Comparison of ENCODE assay signal across 23 cellular contexts in genomic region chr7:106218546-106218945, GRCh38.
DNase-seq lines count a peak whose midpoint lies in the region; ATAC-seq, FAIRE-seq and TF ChIP-seq lines count a peak whose summit lies in the region.
"Had no signal": no experiment of that assay in that cellular context is flagged by ENCODE, and none has a peak within 500 bp of the region (broad histone marks: within the 10 kb centered on the region; RNA-seq: fewer than 3 reads in every experiment).

No MANE protein-coding gene starts in this region.

- no peak for TF ChIP-seq RAD21 in A549 (conservative IDR thresholded peaks at IDR 0.05 in 1 of 2, IDR thresholded peaks at IDR 0.05 in 1 of 2)

- H3K4me3 ChIP-seq in A549 (no peak overlapping the region), adipocyte (ENCODE audit: low read length) (no peak overlapping the region), fibroblast of pulmonary artery (replicated peaks; ENCODE audit: low read depth, low read length) (no peak overlapping the region), lung (no peak overlapping the region)
- H3K4me3 ChIP-seq: BLaER1, SJCRH30, upper lobe of right lung had no signal

- WGBS in A549 (ENCODE audit: missing lambda C conversion rate): 90% methylated on average over 3 of the region's 3 CpGs
- 92 to 96% methylated on average over 3 of the region's 3 CpGs for WGBS in lung, 2 donors

- no peak for TF ChIP-seq EP300 in A549 (IDR thresholded peaks at IDR 0.05)

- no peak for FAIRE-seq in A549 (lab: Jason Lieb, UNC)
- FAIRE-seq: GM12892 had no signal

- H3K4me1 ChIP-seq in A549 (peaks cover 22% of the 10 kb centered on the region), adipocyte (ENCODE audit: control insufficient read depth, insufficient read depth, low read length) (peaks cover 42% of the 10 kb centered on the region), lung (ENCODE audit: control insufficient read depth in 2 of 2, insufficient read depth in 2 of 2, low read length in 2 of 2) (peaks cover 13 to 23% of the 10 kb centered on the region in 2 donors)
- H3K4me1 ChIP-seq: BLaER1 had no signal

- ATAC-seq in A549: no peak
- ATAC-seq in lung (ENCODE audit: insufficient read depth, low FRiP score): no peak
- ATAC-seq in HG03175 (IDR thresholded peaks at IDR 0.05; ENCODE audit: unreplicated experiment): no peak
- ATAC-seq in HG03108 (IDR thresholded peaks at IDR 0.05; ENCODE audit: unreplicated experiment): no peak
- ATAC-seq in GM18861 (IDR thresholded peaks at IDR 0.05; ENCODE audit: unreplicated experiment): no peak
- ATAC-seq: activated naive CD4-positive, alpha-beta T cell treated with anti-CD3 and anti-CD28 coated beads, Interleukin-2, amount 50 U/mL, for 72 hours; activated T-helper 17 cell treated with anti-CD3 and anti-CD28 coated beads, Interleukin-2, amount 50 U/mL, for 72 hours; PC-3; stimulated activated naive CD8-positive, alpha-beta T cell treated with anti-CD3 and anti-CD28 coated beads, Interleukin-15, amount 100 ng/mL, for 72 hours; upper lobe of right lung had no signal

- H3K36me3 ChIP-seq in adipocyte (ENCODE audit: control insufficient read depth, insufficient read depth, low read length, severe bottlenecking) (no peaks in the 10 kb centered on the region), lung (ENCODE audit: control insufficient read depth in 2 of 2, insufficient read depth in 2 of 2, low read length in 2 of 2) (no peaks in the 10 kb centered on the region)
- H3K36me3 ChIP-seq: BLaER1, SJCRH30, upper lobe of right lung had no signal

- no peak for TF ChIP-seq POLR2A in A549 (IDR thresholded peaks at IDR 0.05; ENCODE audit: low read length)

- H3K27ac ChIP-seq in A549 (peak overlapping the region; percentile 48 to 80; a peak in 3 of 6 replicates), lung (ENCODE audit: low read depth in 1 of 2, low read length in 1 of 2) (peak overlapping the region; percentile 7 to 86)
- H3K27ac ChIP-seq: BLaER1, SJCRH30 had no signal

- TF ChIP-seq CTCF in A549 (IDR thresholded peaks at IDR 0.05) (no peak), fibroblast of pulmonary artery (IDR thresholded peaks at IDR 0.05; ENCODE audit: low read length, missing control alignments) (no peak), lung (IDR thresholded peaks at IDR 0.05; ENCODE audit: control extremely low read depth, extremely low read depth) (no peak)

- H3K9ac ChIP-seq in adipocyte (ENCODE audit: low read length): peak overlapping the region; percentile 22
- H3K9ac ChIP-seq: BLaER1 had no signal

- H3K27me3 ChIP-seq in adipocyte (replicated peaks; ENCODE audit: control insufficient read depth, insufficient read depth, low read length) (no peaks in the 10 kb centered on the region), lung (ENCODE audit: control insufficient read depth, insufficient read depth) (no peaks in the 10 kb centered on the region)
- H3K27me3 ChIP-seq: BLaER1, upper lobe of right lung had no signal

- CTCF ChIA-PET in A549 (lab: Yijun Ruan, JAX): interaction anchor here (1.0 to 2.6 kb wide), 5 partner anchors 10 to 244 kb away, joined by 3 to 14 read pairs (median 7); no protein-coding TSS in a partner anchor

- POLR2A ChIA-PET in A549 (lab: Yijun Ruan, JAX): no interaction called here

- no peak overlapping the region for H3K4me2 ChIP-seq in A549
- H3K4me2 ChIP-seq: BLaER1 had no signal

- DNase-seq in A549 (ENCODE audit: low read depth in 1 of 2, low spot score in 1 of 2) (no peak), adipocyte (ENCODE audit: low read depth) (no peak), fibroblast of pulmonary artery (ENCODE audit: low read depth) (peak; percentile 49), lung (ENCODE audit: low spot score) (no peak), DMS79 (lab: John Stamatoyannopoulos, UW) (no peak)
- DNase-seq: activated CD4-positive, alpha-beta T cell treated with anti-CD3 and anti-CD28 coated beads for 4 hours; Caco-2; effector memory CD4-positive, alpha-beta T cell; HFFc6; hippocampal formation; NCI-H1105; NCI-H446; PC-3; SJCRH30; stimulated activated naive CD8-positive, alpha-beta T cell treated with anti-CD3 and anti-CD28 coated beads, Interleukin-15, amount 100 ng/mL, for 72 hours; upper lobe of right lung had no signal

- no peaks in the 10 kb centered on the region for H3K9me3 ChIP-seq in A549
- H3K9me3 ChIP-seq in adipocyte (ENCODE audit: control insufficient read depth, low read length): no peaks in the 10 kb centered on the region
- H3K9me3 ChIP-seq in lung (ENCODE audit: control insufficient read depth in 2 of 2, insufficient read depth in 1 of 2, low read length in 1 of 2): no peaks in the 10 kb centered on the region
- H3K9me3 ChIP-seq: BLaER1, Caco-2, SJCRH30, upper lobe of right lung had no signal

TF ChIP-seq in A549, 52 proteins besides CTCF, POLR2A, EP300 and RAD21:
- TF ChIP-seq BCL3 (IDR thresholded peaks at IDR 0.05) (no peak), EHMT2 (IDR thresholded peaks at IDR 0.05; ENCODE audit: low read depth) (no peak), RARB (CRISPR knock-in tag; IDR thresholded peaks at IDR 0.05) (no peak), USF2 (IDR thresholded peaks at IDR 0.05) (no peak), MAFK (IDR thresholded peaks at IDR 0.05; ENCODE audit: partially characterized antibody) (no peak), BHLHE40 (IDR thresholded peaks at IDR 0.05; ENCODE audit: low read depth, low read length) (no peak), CHD4 (IDR thresholded peaks at IDR 0.05; ENCODE audit: borderline replicate concordance) (no peak)
- TF ChIP-seq, protein P1, sequence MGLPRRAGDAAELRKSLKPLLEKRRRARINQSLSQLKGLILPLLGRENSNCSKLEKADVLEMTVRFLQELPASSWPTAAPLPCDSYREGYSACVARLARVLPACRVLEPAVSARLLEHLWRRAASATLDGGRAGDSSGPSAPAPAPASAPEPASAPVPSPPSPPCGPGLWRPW (IDR thresholded peaks at IDR 0.05): no peak
- TF ChIP-seq, protein P2, sequence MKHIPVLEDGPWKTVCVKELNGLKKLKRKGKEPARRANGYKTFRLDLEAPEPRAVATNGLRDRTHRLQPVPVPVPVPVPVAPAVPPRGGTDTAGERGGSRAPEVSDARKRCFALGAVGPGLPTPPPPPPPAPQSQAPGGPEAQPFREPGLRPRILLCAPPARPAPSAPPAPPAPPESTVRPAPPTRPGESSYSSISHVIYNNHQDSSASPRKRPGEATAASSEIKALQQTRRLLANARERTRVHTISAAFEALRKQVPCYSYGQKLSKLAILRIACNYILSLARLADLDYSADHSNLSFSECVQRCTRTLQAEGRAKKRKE (CRISPR knock-in tag; IDR thresholded peaks at IDR 0.05; ENCODE audit: low read depth): no peak
TF ChIP-seq in A549: peak in this region for 0.
